Comparison of ENCODE assay signal across 8 cellular contexts in the genomic region with DNA sequence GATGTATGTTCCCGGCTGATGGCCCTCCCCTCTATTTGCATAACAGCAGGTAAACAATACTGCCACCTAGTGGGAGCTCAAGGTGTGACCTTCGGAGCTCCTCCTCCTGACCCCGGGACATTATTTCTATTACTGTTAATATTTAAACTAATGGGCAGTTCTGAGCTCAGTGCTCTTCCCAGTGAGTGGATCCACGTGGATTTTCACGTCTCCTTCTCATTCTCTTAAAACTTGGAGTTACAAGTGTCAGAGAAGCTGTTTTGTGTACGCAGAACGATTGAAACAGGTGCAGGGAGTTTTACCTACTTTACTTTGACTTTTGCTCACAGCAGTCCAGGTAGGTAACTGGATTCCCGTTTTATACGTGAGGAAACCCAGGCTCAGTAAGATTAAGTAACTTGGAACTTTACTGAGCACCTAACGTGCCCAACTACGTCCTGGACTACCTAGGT.
DNase-seq lines count a peak whose midpoint lies in the region; ATAC-seq and TF ChIP-seq lines count a peak whose summit lies in the region.

No MANE protein-coding gene starts in this region.

- H3K36me3 Mint-ChIP-seq in activated T-helper 17 cell treated with anti-CD3 and anti-CD28 coated beads, Interleukin-2, amount 50 U/mL, for 72 hours (ENCODE audit: low read depth) = no peaks in the 10 kb centered on the region

- H3K9me3 Mint-ChIP-seq in activated T-helper 17 cell treated with anti-CD3 and anti-CD28 coated beads, Interleukin-2, amount 50 U/mL, for 72 hours = no peaks in the 10 kb centered on the region

- no peak overlapping the region for H3K27ac Mint-ChIP-seq in activated T-helper 17 cell treated with anti-CD3 and anti-CD28 coated beads, Interleukin-2, amount 50 U/mL, for 72 hours

- no peaks in the 10 kb centered on the region for H3K27me3 Mint-ChIP-seq in activated T-helper 17 cell treated with anti-CD3 and anti-CD28 coated beads, Interleukin-2, amount 50 U/mL, for 72 hours

- peaks cover 3% of the 10 kb centered on the region for H3K4me1 Mint-ChIP-seq in activated T-helper 17 cell treated with anti-CD3 and anti-CD28 coated beads, Interleukin-2, amount 50 U/mL, for 72 hours

- no peak overlapping the region for H3K27ac ChIP-seq in RWPE1

- no peak for TF ChIP-seq POLR2A in GM18505 (IDR thresholded peaks at IDR 0.05; ENCODE audit: borderline replicate concordance, extremely low read depth, insufficient read depth, insufficient read length)

- H3K4me3 Mint-ChIP-seq in activated T-helper 17 cell treated with anti-CD3 and anti-CD28 coated beads, Interleukin-2, amount 50 U/mL, for 72 hours = no peak overlapping the region

- CTCF ChIA-PET in RWPE1 (lab: Yijun Ruan, JAX) = interaction anchor here (0.6 to 1.8 kb wide), 15 partner anchors 20 to 273 kb away, joined by 3 to 8 read pairs (median 5); no protein-coding TSS in a partner anchor

- peak; percentile 73 for TF ChIP-seq CTCF in RWPE1 (conservative IDR thresholded peaks at IDR 0.05; ENCODE audit: low read depth)

- peak; percentile 53 for DNase-seq in COR-L47 (lab: John Stamatoyannopoulos, UW)
- DNase-seq in RWPE1 (ENCODE audit: low spot score) = peak; percentile 85
- DNase-seq in germinal center (ENCODE audit: low spot score) = peak; percentile 75
- peak; percentile 29 for DNase-seq in pulmonary artery endothelial cell (ENCODE audit: low read depth, low spot score)

- POLR2A ChIA-PET in RWPE1 (lab: Yijun Ruan, JAX; ENCODE audit: low non-redundant PET) = interaction anchor here (0.7 kb wide), 1 partner anchor 136 kb away, joined by 3 read pairs; no protein-coding TSS in a partner anchor

- peak; percentile 58 for ATAC-seq in HG02798 (IDR thresholded peaks at IDR 0.05; ENCODE audit: poor library complexity, unreplicated experiment)
- ATAC-seq in activated T-helper 17 cell treated with anti-CD3 and anti-CD28 coated beads, Interleukin-2, amount 50 U/mL, for 72 hours (replicated peaks) = peak; percentile 80
- ATAC-seq in GM18505 (IDR thresholded peaks at IDR 0.05; ENCODE audit: unreplicated experiment) = no peak
- no peak for ATAC-seq in GM18858 (IDR thresholded peaks at IDR 0.05; ENCODE audit: unreplicated experiment)

Comparison
In these comparisons a context has a peak if more than half of its experiments do, and no peak if none do; other contexts are left out.
1. DNase-seq: peak in every context shown above with its lines; median percentile 85 in RWPE1; 75 in germinal center; 53 in COR-L47; 29 in pulmonary artery endothelial cell.
2. ATAC-seq: peak in HG02798 (single experiment) and activated T-helper 17 cell treated with anti-CD3 and anti-CD28 coated beads, Interleukin-2, amount 50 U/mL, for 72 hours (single experiment); none in GM18505 (single experiment) and GM18858 (single experiment).